ENCODE assay signal across 9 cellular contexts in the genomic region with DNA sequence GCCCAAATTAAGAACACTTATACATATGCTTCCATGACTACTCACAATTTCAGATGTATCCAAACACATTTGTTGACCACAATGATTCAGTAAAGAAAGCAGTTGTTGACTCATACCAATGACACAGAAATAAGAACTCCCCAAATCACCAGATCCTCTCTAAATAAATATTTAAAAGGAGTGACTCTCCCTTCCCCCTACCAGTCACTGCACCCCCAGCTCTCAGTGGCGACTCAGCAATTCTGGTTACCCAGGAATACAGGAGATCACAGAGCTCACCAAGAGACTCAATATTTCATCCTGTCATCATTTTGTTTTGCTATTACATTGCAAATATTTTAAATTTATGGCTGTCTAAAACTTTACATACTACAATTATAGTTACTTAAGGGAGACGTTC.
DNase-seq lines count a peak whose midpoint lies in the region; ATAC-seq, FAIRE-seq and TF ChIP-seq lines count a peak whose summit lies in the region.
"Had no signal": no experiment of that assay in that cellular context is flagged by ENCODE, and none has a peak within 500 bp of the region (broad histone marks: within the 10 kb centered on the region; RNA-seq: fewer than 3 reads in every experiment).

No MANE protein-coding gene starts in this region.

- peaks cover 18% of the 10 kb centered on the region for H3K4me1 ChIP-seq in astrocyte (ENCODE audit: insufficient read depth, low read length)

- peak overlapping the region; percentile 82 for H3K27ac Mint-ChIP-seq in astrocyte (ENCODE audit: unreplicated experiment)
- peak overlapping the region; percentile 27 for H3K27ac Mint-ChIP-seq in neural crest cell (ENCODE audit: unreplicated experiment)
- H3K27ac Mint-ChIP-seq: activated B cell treated with CpG ODN at 0.5 μM for 24 hours had no signal

- no peaks in the 10 kb centered on the region for H3K79me2 ChIP-seq in astrocyte (ENCODE audit: insufficient read depth, low read length)

- no peaks in the 10 kb centered on the region for H3K27me3 ChIP-seq in astrocyte (ENCODE audit: insufficient read depth, low read length)

- H3K9ac ChIP-seq in astrocyte (ENCODE audit: low read length): no peak overlapping the region

- peak overlapping the region; percentile 47 for H3K27ac ChIP-seq in astrocyte (ENCODE audit: low read depth, low read length)

- H3K4me3 Mint-ChIP-seq in astrocyte (ENCODE audit: unreplicated experiment) (no peak overlapping the region), neural crest cell (no peak overlapping the region)
- H3K4me3 Mint-ChIP-seq: activated B cell treated with CpG ODN at 0.5 μM for 24 hours had no signal

- no peaks in the 10 kb centered on the region for H3K36me3 ChIP-seq in astrocyte (ENCODE audit: insufficient read depth, low read length)

- no peak for TF ChIP-seq POLR2A in NB4 (IDR thresholded peaks at IDR 0.05; ENCODE audit: extremely low read depth, insufficient read length)

- TF ChIP-seq CTCF in NB4 (IDR thresholded peaks at IDR 0.05; ENCODE audit: low read depth, low read length): no peak
- TF ChIP-seq CTCF in astrocyte (IDR thresholded peaks at IDR 0.05; ENCODE audit: insufficient read depth, low read depth, low read length): no peak
- no peak for TF ChIP-seq CTCF in neural crest cell (conservative IDR thresholded peaks at IDR 0.05)

- peak; percentile 71 for FAIRE-seq in astrocyte (lab: Jason Lieb, UNC)

- peaks cover 14% of the 10 kb centered on the region for H3K4me1 Mint-ChIP-seq in astrocyte (ENCODE audit: low read depth, unreplicated experiment)
- no peaks in the 10 kb centered on the region for H3K4me1 Mint-ChIP-seq in neural crest cell

- no peaks in the 10 kb centered on the region for H3K9me3 ChIP-seq in astrocyte (ENCODE audit: insufficient read depth, low read depth, low read length)

- H3K36me3 Mint-ChIP-seq in astrocyte (ENCODE audit: low read depth, unreplicated experiment): peaks cover 4% of the 10 kb centered on the region
- H3K36me3 Mint-ChIP-seq in neural crest cell (ENCODE audit: low read depth): peaks cover 28% of the 10 kb centered on the region

- intact Hi-C loops in cardiac septum (cut with DNase I): no loop called here

- ATAC-seq in GM21526 (IDR thresholded peaks at IDR 0.05; ENCODE audit: low FRiP score, unreplicated experiment): no peak
- no peak for ATAC-seq in HG03175 (IDR thresholded peaks at IDR 0.05; ENCODE audit: unreplicated experiment)

- no peaks in the 10 kb centered on the region for H3K27me3 Mint-ChIP-seq in astrocyte (ENCODE audit: low read depth, unreplicated experiment)
- no peaks in the 10 kb centered on the region for H3K27me3 Mint-ChIP-seq in neural crest cell (ENCODE audit: low read depth)
- H3K27me3 Mint-ChIP-seq: activated B cell treated with CpG ODN at 0.5 μM for 24 hours had no signal

- H2AFZ ChIP-seq in astrocyte (ENCODE audit: low read depth, low read length): no peak overlapping the region

- no peak overlapping the region for H3K4me2 ChIP-seq in astrocyte (ENCODE audit: low read length)

- H4K20me1 ChIP-seq in astrocyte (ENCODE audit: insufficient read depth, low read length): no peaks in the 10 kb centered on the region

- no peaks in the 10 kb centered on the region for H3K9me3 Mint-ChIP-seq in astrocyte (ENCODE audit: unreplicated experiment)
- H3K9me3 Mint-ChIP-seq in neural crest cell: no peaks in the 10 kb centered on the region
- H3K9me3 Mint-ChIP-seq: activated B cell treated with CpG ODN at 0.5 μM for 24 hours had no signal

- DNase-seq in Daoy (ENCODE audit: low read depth) (peak; percentile 67), NB4 (ENCODE audit: low read depth) (peak; percentile 73), astrocyte (ENCODE audit: low read depth) (peak; percentile 95), neural crest cell (ENCODE audit: low read depth, low spot score) (no peak), cardiac septum (ENCODE audit: low spot score) (no peak), iPS-NIHi11 (ENCODE audit: low spot score) (no peak)
- DNase-seq: activated B cell treated with CpG ODN at 0.5 μM for 24 hours had no signal

- H3K4me3 ChIP-seq in NB4 (ENCODE audit: low read depth, low read length) (no peak overlapping the region), astrocyte (ENCODE audit: insufficient read depth, low read depth, low read length) (no peak overlapping the region)

Comparison
In these comparisons a context has a peak if more than half of its experiments do, and no peak if none do; other contexts are left out.
1. DNase-seq: peak in Daoy (single experiment), NB4 (single experiment) and astrocyte (single experiment); none in neural crest cell (single experiment), cardiac septum (single experiment) and iPS-NIHi11 (single experiment).